In the genomic region with DNA sequence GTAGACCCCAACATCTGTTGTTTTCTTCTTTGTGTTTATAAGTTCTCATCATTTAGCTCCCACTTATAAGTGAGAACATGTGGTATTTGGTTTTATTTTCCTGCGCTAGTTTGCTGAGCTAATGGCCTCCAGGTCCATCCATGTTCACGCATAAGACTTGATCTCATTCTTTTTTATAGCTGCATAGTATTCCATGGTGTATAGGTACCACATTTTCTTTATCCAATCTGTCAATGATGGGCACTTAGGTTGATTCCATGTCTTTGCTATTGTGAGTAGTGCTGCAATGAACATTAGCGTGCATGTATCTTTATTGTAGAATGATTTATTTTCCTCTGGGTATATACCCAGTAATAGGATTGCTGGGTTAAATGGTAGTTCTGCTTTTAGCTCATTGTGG, we compare ENCODE assay signal across 2 cellular contexts.
DNase-seq lines count a peak whose midpoint lies in the region; ATAC-seq, FAIRE-seq and TF ChIP-seq lines count a peak whose summit lies in the region.
"Not testable (repeated sequence)": the region's sequence is repeated elsewhere in the genome, so short reads cannot be mapped to it uniquely, and the experiment has no call there.

No MANE protein-coding gene starts in this region.

- H3K4me1 ChIP-seq in HEK293 (ENCODE audit: control insufficient read depth, insufficient read depth, low read length); K562 (replicated peaks in 1 of 2; ENCODE audit: control insufficient read depth in 2 of 2, insufficient read depth in 2 of 2, low read length in 2 of 2): not testable (repeated sequence)

- not testable (repeated sequence) for H2AFZ ChIP-seq in K562 (ENCODE audit: low read depth, low read length)

- not testable (repeated sequence) for BruUV-seq in K562 (replicated peaks; lab: Mats Ljungman, UMichigan)

- CTCF ChIA-PET in HEK293 (lab: Yijun Ruan, JAX): interaction anchor here (0.8 to 0.9 kb wide), 3 partner anchors 10 to 17 kb away, joined by 3 read pairs; no protein-coding TSS in a partner anchor
- CTCF ChIA-PET in K562 (lab: Yijun Ruan, JAX; ENCODE audit: low intra/inter-chr PET ratio): not testable (repeated sequence)

- not testable (repeated sequence) for FAIRE-seq in K562 (lab: Jason Lieb, UNC)

- not testable (repeated sequence) for H3K36me3 ChIP-seq in HEK293 (ENCODE audit: control insufficient read depth in 2 of 2, insufficient read depth in 1 of 2, low read length in 2 of 2); K562 (ENCODE audit: control insufficient read depth, insufficient read depth, low read length)

- H3K9ac ChIP-seq in K562 (ENCODE audit: insufficient read depth in 1 of 2, low read depth in 2 of 2, low read length in 2 of 2): not testable (repeated sequence)

- POLR2A ChIA-PET in HEK293 (lab: Yijun Ruan, JAX); K562 (lab: Yijun Ruan, JAX): not testable (repeated sequence)

- not testable (repeated sequence) for H3K4me3 ChIP-seq in HEK293 (ENCODE audit: low read depth, low read length); K562

- TF ChIP-seq RAD21 in K562 (CRISPR knock-in tag; conservative IDR thresholded peaks at IDR 0.05 in 1 of 2, IDR thresholded peaks at IDR 0.05 in 1 of 2): not testable (repeated sequence)

- not testable (repeated sequence) for H3K27me3 ChIP-seq in K562 (ENCODE audit: control insufficient read depth in 2 of 2, insufficient read depth in 2 of 2, low read length in 2 of 2)

- TF ChIP-seq CTCF in HEK293 (tag by site-specific recombination; IDR thresholded peaks at IDR 0.05); K562 (IDR thresholded peaks at IDR 0.05 in 2 of 3, conservative IDR thresholded peaks at IDR 0.05 in 1 of 3; ENCODE audit: insufficient read depth in 2 of 3, low read depth in 1 of 3, low read length in 3 of 3): not testable (repeated sequence)

- TF ChIP-seq POLR2A in K562 (conservative IDR thresholded peaks at IDR 0.05): not testable (repeated sequence)

- not testable (repeated sequence) for H3K79me2 ChIP-seq in K562 (ENCODE audit: control insufficient read depth, insufficient read depth, low read length)

- H3K4me2 ChIP-seq in K562 (ENCODE audit: insufficient read depth, low read length): not testable (repeated sequence)

- not testable (repeated sequence) for H4K20me1 ChIP-seq in K562 (replicated peaks; ENCODE audit: control insufficient read depth, insufficient read depth, low read length)

- intact Hi-C loops in K562 (cut with micrococcal nuclease): not testable (repeated sequence)

- H3K27ac ChIP-seq in HEK293 (ENCODE audit: extremely low read depth, low read depth, low read length); K562 (ENCODE audit: extremely low read depth, low read depth, low read length): not testable (repeated sequence)

- in situ Hi-C loops in K562 (cut with MboI): not testable (repeated sequence)

- TF ChIP-seq EP300 in K562 (IDR thresholded peaks at IDR 0.05; ENCODE audit: low read length): not testable (repeated sequence)

- 0% methylated on average over 3 of the region's 3 CpGs for WGBS in K562 (ENCODE audit: insufficient coverage, low coverage, missing lambda C conversion rate)

- H3K9me1 ChIP-seq in K562 (ENCODE audit: control insufficient read depth, insufficient read depth, low read length): not testable (repeated sequence)

- not testable (repeated sequence) for ATAC-seq in K562

- not testable (repeated sequence) for H3K9me3 ChIP-seq in HEK293 (ENCODE audit: control insufficient read depth, insufficient read depth, low read depth, low read length); K562 (replicated peaks; ENCODE audit: control insufficient read depth, insufficient read depth, low read depth, low read length)

- DNase-seq in K562 (ENCODE audit: extremely low read depth in 1 of 4, low spot score in 3 of 4): not testable (repeated sequence)

TF ChIP-seq in HEK293, 187 proteins besides CTCF, POLR2A, EP300 and RAD21:
- TF ChIP-seq ZNF146 (tag by site-specific recombination; IDR thresholded peaks at IDR 0.05): peak; percentile 69; the same call in 1 of the 2 replicates

TF ChIP-seq in K562, 482 proteins besides CTCF, POLR2A, EP300 and RAD21:
- peak; percentile 16 for TF ChIP-seq RBM25 (IDR thresholded peaks at IDR 0.05; ENCODE audit: low read depth, low read length, severe bottlenecking)
- peak; percentile 80 for TF ChIP-seq ZNF146 (CRISPR knock-in tag; IDR thresholded peaks at IDR 0.05; ENCODE audit: unreplicated experiment)
